ENCODE assay signal across 12 cellular contexts in genomic region chr10:34906021-34906965, GRCh38.
A peak's percentile ranks its signal among the peaks of the same experiment; 100 is the strongest.
DNase-seq lines count a peak whose midpoint lies in the region; ATAC-seq, FAIRE-seq and TF ChIP-seq lines count a peak whose summit lies in the region.
"Had no signal": no experiment of that assay in that cellular context is flagged by ENCODE, and none has a peak within 500 bp of the region (broad histone marks: within the 10 kb centered on the region; RNA-seq: fewer than 3 reads in every experiment).

No MANE protein-coding gene starts in this region.

- intact Hi-C loops in mucosa of descending colon (cut with DNase I, micrococcal nuclease) = no loop called here

- in situ Hi-C loops in Caki2 (cut with HindIII; ENCODE audit: low pct_unique_long_range_greater_than_20kb, low sequenced_read_pairs) = no loop called here

- H3K9me3 ChIP-seq in mucosa of descending colon = no peaks in the 10 kb centered on the region
- H3K9me3 ChIP-seq: BLaER1 treated with 17β-estradiol and CSF1 and Interleukin-3, amounts not matched to agents 10 nM and 100 nM had no signal

- TF ChIP-seq CTCF in bronchial epithelial cell (IDR thresholded peaks at IDR 0.05; ENCODE audit: insufficient read depth, low read length, severe bottlenecking) (no peak), mucosa of descending colon (IDR thresholded peaks at IDR 0.05) (no peak)

- H3K27ac Mint-ChIP-seq in T-helper 2 cell treated with Interferon-gamma antibody and Interleukin-4, amounts not matched to agents 5 μg/mL and 100 μg/mL, for 36 hours = no peak overlapping the region
- H3K27ac Mint-ChIP-seq: stimulated activated naive B cell treated with anti-CD40 and anti-IgM and Interleukin-4, amounts not matched to agents 10 μg/mL and 1 μg/mL and 100 μg/mL, for 72 hours had no signal

- H3K36me3 Mint-ChIP-seq in T-helper 2 cell treated with Interferon-gamma antibody and Interleukin-4, amounts not matched to agents 5 μg/mL and 100 μg/mL, for 36 hours (ENCODE audit: low read depth) = no peaks in the 10 kb centered on the region
- H3K36me3 Mint-ChIP-seq: stimulated activated naive B cell treated with anti-CD40 and anti-IgM and Interleukin-4, amounts not matched to agents 10 μg/mL and 1 μg/mL and 100 μg/mL, for 72 hours had no signal

- no peak overlapping the region for H3K4me3 Mint-ChIP-seq in T-helper 2 cell treated with Interferon-gamma antibody and Interleukin-4, amounts not matched to agents 5 μg/mL and 100 μg/mL, for 36 hours
- H3K4me3 Mint-ChIP-seq: stimulated activated naive B cell treated with anti-CD40 and anti-IgM and Interleukin-4, amounts not matched to agents 10 μg/mL and 1 μg/mL and 100 μg/mL, for 72 hours had no signal

- H3K4me3 ChIP-seq in bronchial epithelial cell (ENCODE audit: low read depth, low read length) (no peak overlapping the region), mucosa of descending colon (no peak overlapping the region)
- H3K4me3 ChIP-seq: BLaER1 treated with 17β-estradiol and CSF1 and Interleukin-3, amounts not matched to agents 10 nM and 100 nM had no signal

- no peaks in the 10 kb centered on the region for H3K9me3 Mint-ChIP-seq in T-helper 2 cell treated with Interferon-gamma antibody and Interleukin-4, amounts not matched to agents 5 μg/mL and 100 μg/mL, for 36 hours
- H3K9me3 Mint-ChIP-seq: stimulated activated naive B cell treated with anti-CD40 and anti-IgM and Interleukin-4, amounts not matched to agents 10 μg/mL and 1 μg/mL and 100 μg/mL, for 72 hours had no signal

- peak; percentile 98 for FAIRE-seq in bronchial epithelial cell (lab: Jason Lieb, UNC)
- FAIRE-seq in frontal cortex (lab: Jason Lieb, UNC) = no peak

- H3K4me1 Mint-ChIP-seq in T-helper 2 cell treated with Interferon-gamma antibody and Interleukin-4, amounts not matched to agents 5 μg/mL and 100 μg/mL, for 36 hours (ENCODE audit: low read depth) = no peaks in the 10 kb centered on the region
- H3K4me1 Mint-ChIP-seq: stimulated activated naive B cell treated with anti-CD40 and anti-IgM and Interleukin-4, amounts not matched to agents 10 μg/mL and 1 μg/mL and 100 μg/mL, for 72 hours had no signal

- no peaks in the 10 kb centered on the region for H3K4me1 ChIP-seq in mucosa of descending colon (ENCODE audit: low read depth)

- ATAC-seq in mucosa of descending colon = peak; percentile 49
- ATAC-seq: stimulated activated naive B cell treated with anti-CD40 and anti-IgM and Interleukin-4, amounts not matched to agents 10 μg/mL and 1 μg/mL and 100 μg/mL, for 72 hours had no signal

- no peaks in the 10 kb centered on the region for H3K27me3 Mint-ChIP-seq in T-helper 2 cell treated with Interferon-gamma antibody and Interleukin-4, amounts not matched to agents 5 μg/mL and 100 μg/mL, for 36 hours (ENCODE audit: low read depth)
- H3K27me3 Mint-ChIP-seq: stimulated activated naive B cell treated with anti-CD40 and anti-IgM and Interleukin-4, amounts not matched to agents 10 μg/mL and 1 μg/mL and 100 μg/mL, for 72 hours had no signal

- no peaks in the 10 kb centered on the region for H3K27me3 ChIP-seq in bronchial epithelial cell (ENCODE audit: control insufficient read depth, insufficient read depth, low read length)
- H3K27me3 ChIP-seq: BLaER1 treated with 17β-estradiol and CSF1 and Interleukin-3, amounts not matched to agents 10 nM and 100 nM had no signal

- peak; percentile 82 for DNase-seq in Caki2 (ENCODE audit: low read depth)
- peak; percentile 52 for DNase-seq in NCI-H2029 treated with DMSO at 0.1 percent for 48 hours (lab: John Stamatoyannopoulos, UW)
- DNase-seq in bronchial epithelial cell (ENCODE audit: low read depth) = peak; percentile 95
- peak in 1 of 3 donors; percentile 10 for DNase-seq in mucosa of descending colon
- no peak for DNase-seq in NCI-H1930 (lab: John Stamatoyannopoulos, UW)
- no peak for DNase-seq in frontal cortex (ENCODE audit: low spot score in 2 of 2)
- DNase-seq in OCI-M1 (lab: John Stamatoyannopoulos, UW) = no peak
- no peak for DNase-seq in T-helper 2 cell treated with Interferon-gamma antibody and Interleukin-4, amounts not matched to agents 5 μg/mL and 100 μg/mL, for 36 hours (ENCODE audit: low spot score)
- DNase-seq: activated naive CD4-positive, alpha-beta T cell treated with Interleukin-2 at 50 U/mL for 16 hours; foreskin melanocyte; stimulated activated naive B cell treated with anti-CD40 and anti-IgM and Interleukin-4, amounts not matched to agents 10 μg/mL and 1 μg/mL and 100 μg/mL, for 72 hours had no signal

- H3K36me3 ChIP-seq in bronchial epithelial cell (ENCODE audit: control insufficient read depth, insufficient read depth, low read length) (no peaks in the 10 kb centered on the region), mucosa of descending colon (ENCODE audit: low read depth) (no peaks in the 10 kb centered on the region)
- H3K36me3 ChIP-seq: BLaER1 treated with 17β-estradiol and CSF1 and Interleukin-3, amounts not matched to agents 10 nM and 100 nM had no signal

Comparison
In these comparisons a context has a peak if more than half of its experiments do, and no peak if none do; other contexts are left out.
1. DNase-seq: peak in Caki2 (single experiment), NCI-H2029 treated with DMSO at 0.1 percent for 48 hours (single experiment) and bronchial epithelial cell (single experiment); none in NCI-H1930 (0 of 2), frontal cortex (0 of 2), OCI-M1 (single experiment) and T-helper 2 cell treated with Interferon-gamma antibody and Interleukin-4, amounts not matched to agents 5 μg/mL and 100 μg/mL, for 36 hours (single experiment).